9 cellular contexts compared by ENCODE assay signal in genomic region chr5:172939045-172939444, GRCh38. TPM values are rescaled to one million over a fixed set of nuclear protein-coding genes. Genes with fewer than 3 reads are reported as not detected.
DNase-seq lines count a peak whose midpoint lies in the region; ATAC-seq, FAIRE-seq and TF ChIP-seq lines count a peak whose summit lies in the region.
"Had no signal": no experiment of that assay in that cellular context is flagged by ENCODE, and none has a peak within 500 bp of the region (broad histone marks: within the 10 kb centered on the region; RNA-seq: fewer than 3 reads in every experiment).

No MANE protein-coding gene starts in this region.

- no peaks in the 10 kb centered on the region for H3K79me1 ChIP-seq in H1 (ENCODE audit: low read depth, low read length)

- no peak overlapping the region for H2BK120ac ChIP-seq in H1 (replicated peaks; ENCODE audit: low read depth, low read length)

- H3K36me3 ChIP-seq in H1 (ENCODE audit: control insufficient read depth in 2 of 4, insufficient read depth in 4 of 4, low read length in 3 of 4): peaks cover 6 to 33% (median 23%) of the 10 kb centered on the region in 4 experiments; a peak in 7 of 8 replicates

- H2AFZ ChIP-seq in H1 (ENCODE audit: low read length): no peak overlapping the region

- H3K4me1 Mint-ChIP-seq in progenitor cell of endocrine pancreas (ENCODE audit: low read depth): peaks cover 2% of the 10 kb centered on the region
- H3K4me1 Mint-ChIP-seq: CD8-positive, alpha-beta memory T cell had no signal

- no peaks in the 10 kb centered on the region for H3K79me2 ChIP-seq in H1 (ENCODE audit: control insufficient read depth in 1 of 2, insufficient read depth in 2 of 2, low read length in 2 of 2)

- H3K4me2 ChIP-seq in H1 (ENCODE audit: insufficient read depth in 1 of 2, low read depth in 2 of 2, low read length in 2 of 2): no peak overlapping the region

- H3K27me3 ChIP-seq in H1 (replicated peaks in 1 of 4; ENCODE audit: control insufficient read depth in 3 of 4, extremely low read depth in 1 of 4, insufficient read depth in 3 of 4, low read length in 3 of 4): no peaks in the 10 kb centered on the region

- peak; percentile 82 to 93 (median 83) for TF ChIP-seq CTCF in H1 (IDR thresholded peaks at IDR 0.05; ENCODE audit: control extremely low read depth in 1 of 3, insufficient read depth in 1 of 3, low read depth in 1 of 3, low read length in 3 of 3)
- TF ChIP-seq CTCF in progenitor cell of endocrine pancreas (IDR thresholded peaks at IDR 0.05; ENCODE audit: unreplicated experiment): peak; percentile 34

- 78% methylated on average over 10 of the region's 10 CpGs; no CpG with 5 or more reads in 1 of the 2 experiments for WGBS in H1 (ENCODE audit: extremely low coverage in 1 of 2, insufficient coverage in 1 of 2, insufficient read length in 1 of 2, insufficient replicate concordance in 2 of 2, low coverage in 1 of 2, low lambda C conversion rate in 2 of 2, missing lambda C conversion rate in 1 of 2), 2 experiments

- no peak overlapping the region for H4K5ac ChIP-seq in H1 (ENCODE audit: insufficient read length, low read depth, low read length)

- no peak overlapping the region for H3K23ac ChIP-seq in H1 (ENCODE audit: insufficient read length)

- H3K18ac ChIP-seq in H1 (ENCODE audit: extremely low read depth, low read length): no peak overlapping the region

- H3K4me3 Mint-ChIP-seq in progenitor cell of endocrine pancreas (ENCODE audit: low read depth): no peak overlapping the region
- H3K4me3 Mint-ChIP-seq: CD8-positive, alpha-beta memory T cell had no signal

- no peaks in the 10 kb centered on the region for H3K9me3 ChIP-seq in H1 (ENCODE audit: insufficient read depth in 2 of 2, low read depth in 1 of 2, low read length in 1 of 2)

- no peak overlapping the region for H2BK20ac ChIP-seq in H1 (ENCODE audit: low read length)

- ATAC-seq in HG03457 (IDR thresholded peaks at IDR 0.05; ENCODE audit: unreplicated experiment) (no peak), GM19395 (IDR thresholded peaks at IDR 0.05; ENCODE audit: unreplicated experiment) (no peak)

- no peak overlapping the region for H2AK5ac ChIP-seq in H1 (ENCODE audit: low read depth, low read length)

- H3K27me3 Mint-ChIP-seq in progenitor cell of endocrine pancreas: no peaks in the 10 kb centered on the region

- H3K27ac ChIP-seq in H1 (ENCODE audit: low read depth, low read length): no peak overlapping the region; the same call in 1 of the 2 replicates

- H2BK15ac ChIP-seq in H1 (ENCODE audit: low read length): no peak overlapping the region

- CTCF ChIA-PET in H1 (lab: Charles Lee; ENCODE audit: partially characterized antibody): interaction anchor here (0.6 to 7.9 kb wide), 31 partner anchors 9 to 1586 kb away, joined by 3 to 61 read pairs (median 4); partner anchors contain the start of genes ATP6V0E1, DUSP1 and RPL26L1

- no peak for TF ChIP-seq EP300 in H1 (IDR thresholded peaks at IDR 0.05; ENCODE audit: borderline replicate concordance in 1 of 2, low read depth in 2 of 2, low read length in 2 of 2)

- no peak overlapping the region for H2BK12ac ChIP-seq in H1 (ENCODE audit: low read depth, low read length)

- no peak overlapping the region for H3K9ac ChIP-seq in H1 (replicated peaks in 1 of 4; ENCODE audit: extremely low read depth in 1 of 4, low read depth in 3 of 4, low read length in 3 of 4)

- peaks cover 0 to 2% of the 10 kb centered on the region in 2 experiments for H4K20me1 ChIP-seq in H1 (replicated peaks in 1 of 2; ENCODE audit: control insufficient read depth in 1 of 2, insufficient read depth in 2 of 2, low read length in 2 of 2)

- no peak overlapping the region for H3K27ac Mint-ChIP-seq in progenitor cell of endocrine pancreas
- H3K27ac Mint-ChIP-seq: CD8-positive, alpha-beta memory T cell had no signal

- H3K36me3 Mint-ChIP-seq in progenitor cell of endocrine pancreas (ENCODE audit: insufficient read depth): peaks cover 30% of the 10 kb centered on the region

- H3K14ac ChIP-seq in H1 (ENCODE audit: insufficient read length): no peak overlapping the region

- H3K23me2 ChIP-seq in H1 (ENCODE audit: low read depth, low read length): no peaks in the 10 kb centered on the region

- no peak for TF ChIP-seq POLR2A in H1 (IDR thresholded peaks at IDR 0.05; ENCODE audit: control extremely low read depth in 1 of 2, low read depth in 2 of 2, low read length in 2 of 2)

- peak; percentile 38 to 53 for TF ChIP-seq RAD21 in H1 (IDR thresholded peaks at IDR 0.05 in 1 of 2, conservative IDR thresholded peaks at IDR 0.05 in 1 of 2; ENCODE audit: low read depth in 2 of 2, low read length in 2 of 2)

- H3K4me1 ChIP-seq in H1 (replicated peaks in 1 of 4; ENCODE audit: control insufficient read depth in 3 of 4, insufficient read depth in 4 of 4, low read length in 3 of 4): peaks cover 4 to 15% (median 9%) of the 10 kb centered on the region in 4 experiments; a peak in 5 of 7 replicates

- no peak overlapping the region for H4K8ac ChIP-seq in H1 (ENCODE audit: extremely low read depth, insufficient read depth, low read length)

- peak overlapping the region; percentile 60; the same call in 1 of the 2 replicates for H2BK5ac ChIP-seq in H1 (ENCODE audit: low read depth, low read length)

- H3K56ac ChIP-seq in H1 (replicated peaks; ENCODE audit: insufficient read length, low read depth, low read length): no peak overlapping the region

- no peak overlapping the region for H3K4ac ChIP-seq in H1 (replicated peaks; ENCODE audit: insufficient read length, low read depth, low read length)

- POLR2A ChIA-PET in H1 (lab: Charles Lee; ENCODE audit: partially characterized antibody): no interaction called here

- no peak overlapping the region for H4K91ac ChIP-seq in H1 (replicated peaks; ENCODE audit: insufficient read length, low read length)

- DNase-seq in NCI-H82 (lab: John Stamatoyannopoulos, UW) (peak; percentile 61), NCI-H82 treated with DMSO at 0.1 percent for 48 hours (lab: John Stamatoyannopoulos, UW; ENCODE audit: unreplicated experiment) (no peak), NCI-H524 (lab: John Stamatoyannopoulos, UW) (peak; percentile 71 to 87), H1 (ENCODE audit: low read depth in 1 of 2, low spot score in 2 of 2) (peak in 1 of 2 experiments; percentile 65), progenitor cell of endocrine pancreas (ENCODE audit: low spot score, unreplicated experiment) (no peak), pons (ENCODE audit: low spot score) (no peak)
- DNase-seq: CD8-positive, alpha-beta memory T cell had no signal

- H3K4me3 ChIP-seq in H1 (ENCODE audit: extremely low read depth in 1 of 4, insufficient read depth in 2 of 4, low read depth in 3 of 4, low read length in 4 of 4): no peak overlapping the region

- H3K9me3 Mint-ChIP-seq in progenitor cell of endocrine pancreas (ENCODE audit: low read depth): no peaks in the 10 kb centered on the region
- H3K9me3 Mint-ChIP-seq: CD8-positive, alpha-beta memory T cell had no signal

- no peak for FAIRE-seq in H1 (lab: Jason Lieb, UNC)

TF ChIP-seq in H1, 55 proteins besides CTCF, POLR2A, EP300 and RAD21:
- no peak for TF ChIP-seq SP4 (IDR thresholded peaks at IDR 0.05; ENCODE audit: low read length)

RNA-seq across cellular contexts. Expression of gene RPL26L1, which starts 20.2 kb away (rescaled TPM):
- 53.2 and 58.2 TPM in 2 replicates for total RNA-seq in H1 (2021; fragmentation: NEBNext Ultra II Directional; extraction: Animal tissue kit (Norgen Biotek cat#: 25700))
- polyA plus RNA-seq in H1 (2011; rRNA removed): 42.2 and 80.4 TPM in 2 replicates
- polyA plus RNA-seq in H1 (2011; cell fraction: cytosol; rRNA removed): 104 TPM
- polyA plus RNA-seq in H1 (2011; cell fraction: nucleus; rRNA removed): 38.3 TPM
- 79.6 to 90.2 TPM (median 84.6 TPM) in 4 replicates for polyA plus RNA-seq in H1 (2012, experiment 1 of 2)
- polyA plus RNA-seq in H1 (2012, experiment 2 of 2): 66.3 TPM
- 89.7 TPM for polyA plus RNA-seq in H1 (2013, experiment 1 of 2)
- 91.2 TPM for polyA plus RNA-seq in H1 (2013, experiment 2 of 2)
- polyA minus RNA-seq in H1 (2011; rRNA and poly(A)+ RNA removed): 40.4 and 44.9 TPM in 2 replicates
- 17.3 TPM for polyA minus RNA-seq in H1 (2011; cell fraction: cytosol; rRNA and poly(A)+ RNA removed)
- 20.5 TPM for polyA minus RNA-seq in H1 (2011; cell fraction: nucleus; rRNA and poly(A)+ RNA removed)
- 36.1 and 38.4 TPM in 2 replicates for total RNA-seq in progenitor cell of endocrine pancreas

RNA-seq across cellular contexts. Expression of gene ATP6V0E1, which starts 44.5 kb away (rescaled TPM):
- 108 and 109 TPM in 2 replicates for total RNA-seq in H1 (2021; fragmentation: NEBNext Ultra II Directional; extraction: Animal tissue kit (Norgen Biotek cat#: 25700))
- polyA plus RNA-seq in H1 (2011; rRNA removed): 80.0 and 134 TPM in 2 replicates
- 112 TPM for polyA plus RNA-seq in H1 (2011; cell fraction: cytosol; rRNA removed)
- polyA plus RNA-seq in H1 (2011; cell fraction: nucleus; rRNA removed): 129 TPM
- polyA plus RNA-seq in H1 (2012, experiment 1 of 2): 124 to 202 TPM (median 167 TPM) in 4 replicates
- 67.5 TPM for polyA plus RNA-seq in H1 (2012, experiment 2 of 2)
- polyA plus RNA-seq in H1 (2013, experiment 1 of 2): 140 TPM
- 170 TPM for polyA plus RNA-seq in H1 (2013, experiment 2 of 2)
- 89.2 and 102 TPM in 2 replicates for polyA minus RNA-seq in H1 (2011; rRNA and poly(A)+ RNA removed)
- polyA minus RNA-seq in H1 (2011; cell fraction: cytosol; rRNA and poly(A)+ RNA removed): 46.9 TPM
- 34.3 TPM for polyA minus RNA-seq in H1 (2011; cell fraction: nucleus; rRNA and poly(A)+ RNA removed)
- 137 and 142 TPM in 2 replicates for total RNA-seq in progenitor cell of endocrine pancreas

Comparison
In these comparisons a context has a peak if more than half of its experiments do, and no peak if none do; other contexts are left out.
1. DNase-seq: peak in NCI-H82 (single experiment) and NCI-H524 (2 of 2); none in NCI-H82 treated with DMSO at 0.1 percent for 48 hours (single experiment), progenitor cell of endocrine pancreas (single experiment) and pons (single experiment).